ENCODE assay signal across 11 cellular contexts in genomic region chr2:118103963-118104942, GRCh38. TPM values are rescaled to one million over a fixed set of nuclear protein-coding genes. Genes with fewer than 3 reads are reported as not detected.
DNase-seq lines count a peak whose midpoint lies in the region; ATAC-seq and TF ChIP-seq lines count a peak whose summit lies in the region.
"Had no signal": no experiment of that assay in that cellular context is flagged by ENCODE, and none has a peak within 500 bp of the region (broad histone marks: within the 10 kb centered on the region; RNA-seq: fewer than 3 reads in every experiment).

No MANE protein-coding gene starts in this region.

- no peaks in the 10 kb centered on the region for H3K79me2 ChIP-seq in trophoblast cell (ENCODE audit: control insufficient read depth, insufficient read depth, low read length, poor library complexity)

- no peaks in the 10 kb centered on the region for H3K27me3 Mint-ChIP-seq in naive thymus-derived CD8-positive, alpha-beta T cell

- no peak overlapping the region for H4K91ac ChIP-seq in trophoblast cell (ENCODE audit: low read depth, low read length)

- H3K79me1 ChIP-seq in trophoblast cell (ENCODE audit: low read length): no peaks in the 10 kb centered on the region

- H2AFZ ChIP-seq in trophoblast cell (ENCODE audit: insufficient read depth, low read length, poor library complexity): no peak overlapping the region

- H2BK12ac ChIP-seq in trophoblast cell (ENCODE audit: low read length): no peak overlapping the region

- H3K14ac ChIP-seq in trophoblast cell (ENCODE audit: low read length): no peak overlapping the region

- no peaks in the 10 kb centered on the region for H3K9me3 Mint-ChIP-seq in naive thymus-derived CD8-positive, alpha-beta T cell

- no peak overlapping the region for H3K27ac Mint-ChIP-seq in naive thymus-derived CD8-positive, alpha-beta T cell

- ATAC-seq in GM19035 (IDR thresholded peaks at IDR 0.05; ENCODE audit: unreplicated experiment) (peak; percentile 99), HG02642 (IDR thresholded peaks at IDR 0.05; ENCODE audit: poor library complexity, unreplicated experiment) (peak; percentile 98), HG03521 (IDR thresholded peaks at IDR 0.05; ENCODE audit: unreplicated experiment) (peak; percentile 90)
- ATAC-seq in naive thymus-derived CD8-positive, alpha-beta T cell: no peak

- H2AK5ac ChIP-seq in trophoblast cell (ENCODE audit: low read length): no peak overlapping the region

- CTCF ChIA-PET in HEK293T (lab: Yijun Ruan, JAX): no interaction called here

- peaks cover 3 to 5% (median 5%) of the 10 kb centered on the region in 4 donors for H3K4me1 Mint-ChIP-seq in naive thymus-derived CD8-positive, alpha-beta T cell

- no peak overlapping the region for H2BK120ac ChIP-seq in trophoblast cell (ENCODE audit: insufficient read depth, low read length, poor library complexity)

- no peak overlapping the region for H3K4me2 ChIP-seq in trophoblast cell (ENCODE audit: low read length)

- H4K8ac ChIP-seq in trophoblast cell (ENCODE audit: low read depth, low read length): no peak overlapping the region

- H3K23ac ChIP-seq in trophoblast cell (ENCODE audit: low read length): no peak overlapping the region

- peaks cover 0 to 3% of the 10 kb centered on the region in 2 experiments for H3K36me3 ChIP-seq in trophoblast cell (ENCODE audit: control insufficient read depth in 1 of 2, insufficient read depth in 2 of 2, low read length in 2 of 2)

- no peak overlapping the region for H3K4me3 ChIP-seq in trophoblast cell (ENCODE audit: low read depth, low read length)

- no peak overlapping the region for H3K4me3 Mint-ChIP-seq in naive thymus-derived CD8-positive, alpha-beta T cell

- no peak overlapping the region for H3K4ac ChIP-seq in trophoblast cell (ENCODE audit: low read depth, low read length)

- no peaks in the 10 kb centered on the region for H3K9me3 ChIP-seq in trophoblast cell (ENCODE audit: insufficient read depth, low read depth, low read length)

- no peak overlapping the region for H4K12ac ChIP-seq in trophoblast cell (ENCODE audit: low read depth, low read length)

- POLR2A ChIA-PET in naive thymus-derived CD8-positive, alpha-beta T cell (lab: Charles Lee): no interaction called here
- POLR2A ChIA-PET in HEK293T (lab: Yijun Ruan, JAX): no interaction called here

- no peaks in the 10 kb centered on the region for H3K27me3 ChIP-seq in trophoblast cell (ENCODE audit: insufficient read depth, low read length)

- DNase-seq in CD1c-positive myeloid dendritic cell (ENCODE audit: extremely low spot score): peak; percentile 80
- no peak for DNase-seq in trophoblast cell
- no peak for DNase-seq in naive thymus-derived CD8-positive, alpha-beta T cell
- DNase-seq in HEK293T (ENCODE audit: extremely low spot score): no peak
- no peak for DNase-seq in H4 (ENCODE audit: low spot score)
- DNase-seq: AML-193, NCI-H1105 treated with DMSO at 0.1 percent for 48 hours, SHP77 treated with DMSO at 0.1 percent for 48 hours had no signal

- no peak overlapping the region for H3K18ac ChIP-seq in trophoblast cell (ENCODE audit: low read length)

- H2BK5ac ChIP-seq in trophoblast cell (ENCODE audit: low read depth, low read length, poor library complexity): no peak overlapping the region

- WGBS in trophoblast cell (ENCODE audit: extremely low coverage, insufficient coverage, insufficient read length): no CpG with 5 or more reads among the region's 2 CpGs

- H3K27ac ChIP-seq in trophoblast cell (ENCODE audit: low read depth, low read length): no peak overlapping the region

- H3K9ac ChIP-seq in trophoblast cell (ENCODE audit: low read length): no peak overlapping the region

- H3K36me3 Mint-ChIP-seq in naive thymus-derived CD8-positive, alpha-beta T cell: peaks cover 0 to 84% (median 32%) of the 10 kb centered on the region in 3 donors

- no peaks in the 10 kb centered on the region for H3K4me1 ChIP-seq in trophoblast cell (ENCODE audit: control insufficient read depth in 1 of 2, insufficient read depth in 2 of 2, low read length in 2 of 2)

TF ChIP-seq in HEK293T, 16 proteins besides CTCF, POLR2A, EP300 and RAD21:
- TF ChIP-seq FOXM1 (IDR thresholded peaks at IDR 0.05; ENCODE audit: borderline replicate concordance) (no peak), SP1 (IDR thresholded peaks at IDR 0.05) (no peak), NFRKB (IDR thresholded peaks at IDR 0.05) (no peak), CTBP1 (IDR thresholded peaks at IDR 0.05; ENCODE audit: borderline replicate concordance) (no peak), FOXA1 (IDR thresholded peaks at IDR 0.05) (no peak), ARNT (IDR thresholded peaks at IDR 0.05) (no peak), LEF1 (IDR thresholded peaks at IDR 0.05; ENCODE audit: borderline replicate concordance) (no peak)

RNA-seq across cellular contexts. Expression of gene INSIG2, which starts 16.0 kb away (rescaled TPM):
- 7.8 and 8.2 TPM in 2 replicates for polyA plus RNA-seq in trophoblast cell (2013)
- total RNA-seq in naive thymus-derived CD8-positive, alpha-beta T cell: 10 to 100 TPM; 24.0 to 25.6 TPM
- 10 to 100 TPM; 21.7 to 28.2 (median 23.3) TPM for polyA plus RNA-seq in naive thymus-derived CD8-positive, alpha-beta T cell
- total RNA-seq in H4 (2014; rRNA removed; shearing (Covaris generic)): 8.1 and 11.8 TPM in 2 replicates

Comparison
In these comparisons a context has a peak if more than half of its experiments do, and no peak if none do; other contexts are left out.
1. ATAC-seq: peak in GM19035 (single experiment), HG02642 (single experiment) and HG03521 (single experiment); none in naive thymus-derived CD8-positive, alpha-beta T cell (0 of 2).